8 cellular contexts compared by ENCODE assay signal in the genomic region with DNA sequence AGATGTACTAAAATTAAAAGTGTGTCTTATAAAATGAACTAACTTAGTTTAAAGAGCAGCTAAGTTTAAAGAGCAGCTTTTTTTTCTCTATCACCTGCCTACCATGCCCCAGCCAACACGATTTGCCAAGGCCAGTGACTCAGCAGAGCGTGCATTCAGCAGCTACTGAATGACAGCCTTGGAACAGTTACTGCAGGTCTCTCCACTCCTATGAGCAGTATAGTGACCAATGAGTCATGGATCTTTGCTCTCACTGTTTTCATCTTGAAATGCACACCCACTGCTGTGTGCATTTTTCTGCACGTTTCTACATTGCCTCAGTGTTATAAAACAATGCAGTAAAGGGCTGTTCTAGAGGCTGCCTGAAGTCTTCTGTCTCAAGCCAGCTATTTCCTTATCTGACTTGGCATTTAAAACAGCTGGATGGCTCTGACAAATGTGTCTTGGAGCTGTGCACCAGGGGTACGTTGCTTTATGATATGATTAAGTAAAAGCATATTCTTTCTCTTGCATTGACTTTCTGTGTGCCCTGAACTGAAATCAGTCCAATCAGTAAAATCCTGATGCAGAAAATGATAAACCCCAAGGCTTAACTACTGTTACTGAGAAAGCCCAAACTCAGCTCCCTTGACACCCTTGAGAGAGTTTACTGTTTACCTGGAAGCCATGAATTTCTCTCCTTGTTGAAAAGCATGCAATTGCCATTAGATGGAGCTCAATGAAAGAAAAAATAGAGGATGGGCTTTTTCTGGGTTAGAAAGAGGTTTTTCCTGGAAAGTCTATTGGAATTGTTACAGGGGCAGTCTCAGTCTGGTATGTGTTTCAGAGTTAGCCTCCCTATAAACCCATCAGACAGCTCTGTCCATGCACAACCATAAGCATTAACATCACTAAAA.
A peak's percentile ranks its signal among the peaks of the same experiment; 100 is the strongest.
DNase-seq lines count a peak whose midpoint lies in the region; ATAC-seq, FAIRE-seq and TF ChIP-seq lines count a peak whose summit lies in the region.

No MANE protein-coding gene starts in this region.

- DNase-seq in AG08396 (ENCODE audit: low spot score) (peak; percentile 65), HUDEP-2 (lab: John Stamatoyannopoulos, UW; ENCODE audit: unreplicated experiment in 76 of 76) (peak in 75 of 76 experiments; percentile 6 to 91 (median 77)), astrocyte of the hippocampus (ENCODE audit: low read depth, low spot score) (peak; percentile 88), keratinocyte (ENCODE audit: low read depth, low spot score) (peak; percentile 53), superior temporal gyrus (ENCODE audit: extremely low spot score) (peak; percentile 49)
- DNase-seq in stimulated activated naive CD4-positive, alpha-beta T cell (lab: John Stamatoyannopoulos, UW): no peak

- no peaks in the 10 kb centered on the region for H3K79me2 ChIP-seq in keratinocyte (ENCODE audit: control insufficient read depth, insufficient read depth, low read length)

- no peak for TF ChIP-seq CTCF in keratinocyte (optimal IDR thresholded peaks at IDR 0.05 in 1 of 3, IDR thresholded peaks at IDR 0.05 in 1 of 3, conservative IDR thresholded peaks at IDR 0.05 in 1 of 3; ENCODE audit: extremely low read depth in 1 of 3, insufficient read depth in 2 of 3, low read length in 3 of 3)

- no peaks in the 10 kb centered on the region for H3K9me1 ChIP-seq in keratinocyte (ENCODE audit: control insufficient read depth, extremely low read depth, insufficient read depth, low read length)

- dilution Hi-C loops in keratinocyte (cut with MboI; ENCODE audit: extremely low pct_ligation_motif_present, low sequenced_read_pairs): no loop called here

- ATAC-seq in HG03354 (IDR thresholded peaks at IDR 0.05; ENCODE audit: poor library complexity, severe bottlenecking, unreplicated experiment) (no peak), HG03159 (IDR thresholded peaks at IDR 0.05; ENCODE audit: unreplicated experiment) (no peak)

- H3K4me3 ChIP-seq in keratinocyte (ENCODE audit: control insufficient read depth in 2 of 3, extremely low read depth in 1 of 3, insufficient read depth in 2 of 3, low read depth in 1 of 3, low read length in 3 of 3): no peak overlapping the region

- H3K4me1 ChIP-seq in keratinocyte (ENCODE audit: control insufficient read depth, extremely low read depth, insufficient read depth, low read length): peaks cover 26% of the 10 kb centered on the region

- H3K9ac ChIP-seq in keratinocyte (ENCODE audit: control insufficient read depth, extremely low read depth, insufficient read depth, low read length): no peak overlapping the region

- peak overlapping the region; percentile 22 for H3K27ac ChIP-seq in keratinocyte (ENCODE audit: control insufficient read depth, insufficient read depth, low read length)

- peak; percentile 96 for FAIRE-seq in keratinocyte (lab: Jason Lieb, UNC)

- H3K4me2 ChIP-seq in keratinocyte (ENCODE audit: control insufficient read depth, extremely low read depth, insufficient read depth, low read depth, low read length): peak overlapping the region; percentile 31

- H3K27me3 ChIP-seq in keratinocyte (ENCODE audit: control insufficient read depth, extremely low read depth, insufficient read depth, low read length): no peaks in the 10 kb centered on the region

- H2AFZ ChIP-seq in keratinocyte (ENCODE audit: control insufficient read depth, low read length): no peak overlapping the region

- no peaks in the 10 kb centered on the region for H4K20me1 ChIP-seq in keratinocyte (ENCODE audit: control insufficient read depth, extremely low read depth, insufficient read depth, low read length)

- H3K9me3 ChIP-seq in keratinocyte (ENCODE audit: control insufficient read depth, low read depth, low read length): no peaks in the 10 kb centered on the region

- H3K36me3 ChIP-seq in keratinocyte (ENCODE audit: control insufficient read depth in 2 of 2, extremely low read depth in 1 of 2, insufficient read depth in 2 of 2, low read length in 2 of 2): no peaks in the 10 kb centered on the region

Comparison
In these comparisons a context has a peak if more than half of its experiments do, and no peak if none do; other contexts are left out.
1. DNase-seq: peak in AG08396 (single experiment), HUDEP-2 (75 of 76), astrocyte of the hippocampus (single experiment), keratinocyte (single experiment) and superior temporal gyrus (single experiment); none in stimulated activated naive CD4-positive, alpha-beta T cell (0 of 6).